Comparison of ENCODE assay signal across 8 cellular contexts in genomic region chr3:72445827-72446405, GRCh38. TPM values are rescaled to one million over a fixed set of nuclear protein-coding genes. Genes with fewer than 3 reads are reported as not detected.
DNase-seq lines count a peak whose midpoint lies in the region; ATAC-seq and TF ChIP-seq lines count a peak whose summit lies in the region.

No MANE protein-coding gene starts in this region.

- H2BK5ac ChIP-seq in IMR-90 (ENCODE audit: low read depth, low read length, poor library complexity, severe bottlenecking), result no peak overlapping the region

- peak overlapping the region; percentile 90 for H3K4me3 ChIP-seq in ACC112 (ENCODE audit: low read depth, low read length)
- peak overlapping the region; percentile 98 for H3K4me3 ChIP-seq in IMR-90 (ENCODE audit: insufficient read depth, low read depth, low read length)
- H3K4me3 ChIP-seq in mammary epithelial cell (replicated peaks in 1 of 3; ENCODE audit: insufficient read depth in 1 of 3, low read depth in 2 of 3, low read length in 3 of 3), result peak overlapping the region; percentile 84 to 92 (median 90)
- peak overlapping the region; percentile 72 for H3K4me3 ChIP-seq in mucosa of stomach (ENCODE audit: low read length)

- peak overlapping the region; percentile 75; the same call in 1 of the 2 replicates for H3K56ac ChIP-seq in IMR-90 (ENCODE audit: extremely low read depth, insufficient read depth, low read length)

- 0 out of 4 replicates have a peak overlapping the region, but pooled peaks of 1 of the 2 experiments have one; percentile 66 for H4K8ac ChIP-seq in IMR-90 (ENCODE audit: low read depth in 2 of 2, low read length in 2 of 2)

- H3K27me3 ChIP-seq in ACC112 (ENCODE audit: insufficient read depth, low read length), result 0 out of 2 replicates have a peak, but pooled peaks cover 2% of the 10 kb centered on the region
- H3K27me3 ChIP-seq in IMR-90 (ENCODE audit: control insufficient read depth, insufficient read depth, low read length), result peaks cover 7% of the 10 kb centered on the region
- H3K27me3 ChIP-seq in mammary epithelial cell (ENCODE audit: insufficient read depth, low read length), result no peaks in the 10 kb centered on the region
- H3K27me3 ChIP-seq in mucosa of stomach (ENCODE audit: control insufficient read depth, insufficient read depth, low read length), result no peaks in the 10 kb centered on the region

- whole genome bisulfite sequencing in IMR-90 (ENCODE audit: extremely low coverage in 2 of 2, insufficient read length in 1 of 2), 2 experiments, result 0% methylated on average over 2 of the region's 8 CpGs; no CpG with 5 or more reads in 1 of the 2 experiments
- 0% methylated on average over 8 of the region's 8 CpGs for WGBS in mammary epithelial cell (ENCODE audit: low coverage, missing lambda C conversion rate)

- H3K4me2 ChIP-seq in IMR-90 (ENCODE audit: low read depth, low read length), result peak overlapping the region; percentile 94
- peak overlapping the region; percentile 90 for H3K4me2 ChIP-seq in mammary epithelial cell (ENCODE audit: insufficient read depth, low read depth, low read length)

- peaks cover 57% of the 10 kb centered on the region for H3K79me2 ChIP-seq in ACC112 (ENCODE audit: control insufficient read depth, insufficient read depth, low read length, unreplicated experiment)
- H3K79me2 ChIP-seq in mammary epithelial cell (ENCODE audit: insufficient read depth, low read length), result peaks cover 58% of the 10 kb centered on the region

- TF ChIP-seq RAD21 in IMR-90 (IDR thresholded peaks at IDR 0.05; ENCODE audit: low read length), result no peak

- peak overlapping the region; percentile 60; the same call in 1 of the 2 replicates for H3K27ac ChIP-seq in ACC112 (ENCODE audit: low read depth, low read length)
- H3K27ac ChIP-seq in IMR-90 (ENCODE audit: insufficient read depth, low read length), result no peak overlapping the region
- H3K27ac ChIP-seq in mammary epithelial cell (ENCODE audit: insufficient read depth, low read depth, low read length), result peak overlapping the region; percentile 89

- DNase-seq in IMR-90 (peak; percentile 3), mammary epithelial cell (peak; percentile 1), NCI-H510A treated with DMSO at 0.1 percent for 48 hours (lab: John Stamatoyannopoulos, UW) (no peak)

- ATAC-seq in IMR-90 (ENCODE audit: low read depth) (no peak), HG03342 (IDR thresholded peaks at IDR 0.05; ENCODE audit: unreplicated experiment) (no peak), GM18867 (IDR thresholded peaks at IDR 0.05; ENCODE audit: unreplicated experiment) (no peak), HG03442 (IDR thresholded peaks at IDR 0.05; ENCODE audit: unreplicated experiment) (no peak)

- H3K14ac ChIP-seq in IMR-90 (replicated peaks; ENCODE audit: low read depth, low read length), result 0 out of 2 replicates have a peak overlapping the region, but pooled peaks have one; percentile 27

- peaks cover 53% of the 10 kb centered on the region for H4K20me1 ChIP-seq in IMR-90 (ENCODE audit: insufficient read depth, low read length)
- H4K20me1 ChIP-seq in mammary epithelial cell (ENCODE audit: insufficient read depth, low read length), result peaks cover 3% of the 10 kb centered on the region

- H3K9me3 ChIP-seq in IMR-90 (ENCODE audit: control insufficient read depth, insufficient read depth, low read length) (no peaks in the 10 kb centered on the region; the same call in 1 of the 2 replicates), mammary epithelial cell (replicated peaks; ENCODE audit: insufficient read depth, low read length) (no peaks in the 10 kb centered on the region), mucosa of stomach (ENCODE audit: control insufficient read depth, low read length) (no peaks in the 10 kb centered on the region)

- H2BK120ac ChIP-seq in IMR-90 (ENCODE audit: low read depth, low read length), result no peak overlapping the region

- H3K9ac ChIP-seq in IMR-90 (ENCODE audit: low read depth, low read length), result peak overlapping the region; percentile 98; the same call in 1 of the 2 replicates
- H3K9ac ChIP-seq in mammary epithelial cell (ENCODE audit: insufficient read depth, low read length), result peak overlapping the region; percentile 92
- peak overlapping the region; percentile 96 for H3K9ac ChIP-seq in mucosa of stomach (ENCODE audit: low read length)

- CTCF ChIA-PET in IMR-90 (lab: Yijun Ruan, JAX) (no interaction called here), mammary epithelial cell (lab: Charles Lee; ENCODE audit: low non-redundant PET) (no interaction called here)

- intact Hi-C loops in IMR-90 (cut with micrococcal nuclease) (loop anchor here (1.0 to 10.0 kb wide), 9 partner anchors 146 to 569 kb away; partner anchors contain the start of gene GXYLT2), mammary epithelial cell (cut with micrococcal nuclease) (loop anchor here (1.0 to 5.0 kb wide), 7 partner anchors 47 to 489 kb away; no protein-coding TSS in a partner anchor)

- no peak overlapping the region for H2BK15ac ChIP-seq in IMR-90 (ENCODE audit: low read depth, low read length)

- in situ Hi-C loops in IMR-90 (cut with MboI; ENCODE audit: low sequenced_read_pairs) (loop anchor here (25.0 kb wide), 1 partner anchor 641 kb away; no protein-coding TSS in a partner anchor), mammary epithelial cell (cut with MboI; ENCODE audit: low sequenced_read_pairs in 2 of 2) (loop anchor here in 1 of 2 donors (10.0 to 25.0 kb wide), 3 partner anchors 101 to 366 kb away; no protein-coding TSS in a partner anchor)

- no peak overlapping the region for H2BK20ac ChIP-seq in IMR-90 (ENCODE audit: low read depth, low read length)

- no peak overlapping the region for H3K4ac ChIP-seq in IMR-90 (ENCODE audit: low read depth, low read length)

- peak overlapping the region; percentile 90 for H3K23ac ChIP-seq in IMR-90 (ENCODE audit: low read depth, low read length)

- BruUV-seq in IMR-90 (replicated peaks; lab: Mats Ljungman, UMichigan), result TSS peak; percentile 51
- TSS peak; percentile 29 for BruUV-seq in mammary epithelial cell (replicated peaks; lab: Mats Ljungman, UMichigan)

- H2AK5ac ChIP-seq in IMR-90 (ENCODE audit: low read depth, low read length), result no peak overlapping the region

- no peak overlapping the region for H4K5ac ChIP-seq in IMR-90 (ENCODE audit: low read depth, low read length)

- H2AFZ ChIP-seq in ACC112 (ENCODE audit: low read length, unreplicated experiment) (no peak overlapping the region), IMR-90 (replicated peaks; ENCODE audit: low read length, poor library complexity) (no peak overlapping the region), mammary epithelial cell (ENCODE audit: low read depth, low read length) (no peak overlapping the region)

- TF ChIP-seq POLR2A in IMR-90 (IDR thresholded peaks at IDR 0.05; ENCODE audit: low read depth, low read length), result no peak; the same call in 1 of the 2 replicates

- no peak overlapping the region for H3K18ac ChIP-seq in IMR-90 (ENCODE audit: low read depth, low read length)

- peaks cover 24 to 43% of the 10 kb centered on the region in 2 experiments for H3K79me1 ChIP-seq in IMR-90 (ENCODE audit: low read depth in 1 of 2, low read length in 2 of 2)

- TF ChIP-seq CTCF in IMR-90 (conservative IDR thresholded peaks at IDR 0.05; ENCODE audit: low read depth, low read length) (no peak), mammary epithelial cell (conservative IDR thresholded peaks at IDR 0.05 in 1 of 2, IDR thresholded peaks at IDR 0.05 in 1 of 2; ENCODE audit: extremely low read depth in 1 of 2, insufficient read depth in 1 of 2, low read depth in 1 of 2, low read length in 2 of 2) (no peak)

- H4K91ac ChIP-seq in IMR-90 (ENCODE audit: insufficient read depth, low read depth, low read length), result no peak overlapping the region

- POLR2A ChIA-PET in IMR-90 (lab: Charles Lee; ENCODE audit: unreplicated experiment), result no interaction called here

- H3K36me3 ChIP-seq in ACC112 (ENCODE audit: insufficient read depth, low read length) (no peaks in the 10 kb centered on the region), IMR-90 (ENCODE audit: control insufficient read depth, insufficient read depth, low read length) (no peaks in the 10 kb centered on the region), mammary epithelial cell (ENCODE audit: insufficient read depth, low read length) (no peaks in the 10 kb centered on the region), mucosa of stomach (ENCODE audit: control insufficient read depth, insufficient read depth, low read length) (no peaks in the 10 kb centered on the region)

- H3K9me1 ChIP-seq in IMR-90 (ENCODE audit: insufficient read depth, low read length), result no peaks in the 10 kb centered on the region; the same call in none of the 2 replicates

- H3K4me1 ChIP-seq in ACC112 (ENCODE audit: control insufficient read depth, insufficient read depth, low read length, unreplicated experiment), result peaks cover 25% of the 10 kb centered on the region
- H3K4me1 ChIP-seq in IMR-90 (ENCODE audit: control insufficient read depth, insufficient read depth, low read length), result peaks cover 2% of the 10 kb centered on the region; the same call in 1 of the 2 replicates
- H3K4me1 ChIP-seq in mammary epithelial cell (ENCODE audit: insufficient read depth, low read length), result peaks cover 18% of the 10 kb centered on the region
- H3K4me1 ChIP-seq in mucosa of stomach (ENCODE audit: control insufficient read depth, insufficient read depth, low read length), result peaks cover 10% of the 10 kb centered on the region

- dilution Hi-C loops in IMR-90 (cut with HindIII; ENCODE audit: low sequenced_read_pairs, unreplicated experiment) (no loop called here), mammary epithelial cell (cut with HindIII; ENCODE audit: low sequenced_read_pairs) (no loop called here)

- H2AK9ac ChIP-seq in IMR-90 (replicated peaks; ENCODE audit: low read depth, low read length, poor library complexity), result no peak overlapping the region

TF ChIP-seq in IMR-90, 13 proteins besides CTCF, POLR2A, EP300 and RAD21 (continues in another document):
- TF ChIP-seq RFX5 (IDR thresholded peaks at IDR 0.05; ENCODE audit: low read depth, low read length) (no peak), SMC3 (IDR thresholded peaks at IDR 0.05; ENCODE audit: low read depth, low read length) (no peak), CEBPB (IDR thresholded peaks at IDR 0.05; ENCODE audit: low read depth, low read length) (no peak), MXI1 (IDR thresholded peaks at IDR 0.05; ENCODE audit: borderline replicate concordance, low read depth, low read length) (no peak), BHLHE40 (IDR thresholded peaks at IDR 0.05; ENCODE audit: low read depth, low read length) (no peak), RCOR1 (IDR thresholded peaks at IDR 0.05; ENCODE audit: insufficient replicate concordance, low read length) (no peak), MAZ (IDR thresholded peaks at IDR 0.05; ENCODE audit: borderline replicate concordance, low read depth, low read length) (no peak), NFE2L2 (IDR thresholded peaks at IDR 0.05; ENCODE audit: low read depth, low read length) (no peak)

RNA-seq across cellular contexts. Expression of gene RYBP, which starts 0.5 kb away (rescaled TPM):
- 4.1 and 6.9 TPM in 2 replicates for total RNA-seq in IMR-90 (2012; rRNA removed)
- polyA plus RNA-seq in IMR-90 (2012; rRNA removed), result 3.6 and 4.2 TPM in 2 replicates
- polyA plus RNA-seq in IMR-90 (2012; cell fraction: cytosol; rRNA removed), result 0.63 and 0.85 TPM in 2 replicates
- polyA plus RNA-seq in IMR-90 (2012; cell fraction: nucleus; rRNA removed; ENCODE audit: low replicate concordance), result 0.95 and 5.4 TPM in 2 replicates
- 10 to 100 TPM; 11.0 to 12.4 TPM for total RNA-seq in mammary epithelial cell
- polyA plus RNA-seq in mammary epithelial cell, result 5.2 TPM
- polyA minus RNA-seq in mammary epithelial cell, result 5.3 TPM
